23 cellular contexts compared by ENCODE assay signal in the genomic region with DNA sequence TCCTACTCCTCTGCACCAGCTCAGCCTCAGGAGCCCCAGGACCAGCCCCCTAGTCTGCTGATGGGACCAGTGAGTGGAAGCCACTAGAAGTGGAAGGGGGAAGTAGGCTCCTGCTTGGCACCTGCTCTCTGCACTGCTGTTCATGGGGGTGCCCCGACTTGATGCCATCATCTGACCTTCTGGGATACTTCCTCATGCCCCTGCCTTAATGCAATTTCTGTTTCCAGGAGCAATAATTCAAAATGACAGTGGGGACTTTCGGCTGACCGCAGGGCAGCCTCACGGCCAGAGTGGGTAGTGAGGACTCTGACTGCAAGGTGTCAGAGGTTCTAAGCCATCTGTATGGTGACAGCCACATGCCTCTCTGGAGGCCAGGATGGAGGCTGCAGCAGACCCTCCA.
"Had no signal": no experiment of that assay in that cellular context is flagged by ENCODE, and none has a peak within 500 bp of the region (broad histone marks: within the 10 kb centered on the region; RNA-seq: fewer than 3 reads in every experiment).

No MANE protein-coding gene starts in this region.

- ATAC-seq: left colon; left lung; lower lobe of right lung; naive thymus-derived CD8-positive, alpha-beta T cell; right lobe of liver; stimulated activated memory B cell treated with anti-CD40 and anti-IgM and Interleukin-4, amounts not matched to agents 10 μg/mL and 1 μg/mL and 100 μg/mL, for 72 hours; stimulated activated naive CD8-positive, alpha-beta T cell treated with anti-CD3 and anti-CD28 coated beads, Interleukin-15, amount 100 ng/mL, for 72 hours had no signal

- H3K79me2 ChIP-seq: parathyroid adenoma had no signal

- H3K27me3 ChIP-seq: right atrium auricular region, right lobe of liver, tibial nerve, upper lobe of left lung, vagina had no signal

- H3K9me3 ChIP-seq: left lung, lower lobe of right lung, right atrium auricular region, right lobe of liver, tibial nerve, upper lobe of left lung, vagina had no signal

- H3K27ac ChIP-seq: left lung, lower lobe of right lung, parathyroid adenoma, right atrium auricular region, right lobe of liver, tibial nerve, upper lobe of left lung, vagina had no signal

- H3K27ac Mint-ChIP-seq: immature natural killer cell; stimulated activated memory B cell treated with anti-CD40 and anti-IgM and Interleukin-4, amounts not matched to agents 10 μg/mL and 1 μg/mL and 100 μg/mL, for 72 hours; stimulated activated naive CD8-positive, alpha-beta T cell treated with anti-CD3 and anti-CD28 coated beads, Interleukin-15, amount 100 ng/mL, for 72 hours had no signal

- H3K4me1 ChIP-seq: left lung, lower lobe of right lung, parathyroid adenoma, right atrium auricular region, tibial nerve, upper lobe of left lung, vagina had no signal

- H3K9ac ChIP-seq: parathyroid adenoma had no signal

- H3K36me3 ChIP-seq: left lung, lower lobe of right lung, right atrium auricular region, right lobe of liver, tibial nerve, upper lobe of left lung, vagina had no signal

- H3K4me3 ChIP-seq: left lung, lower lobe of right lung, right atrium auricular region, right lobe of liver, smooth muscle cell, tibial nerve, upper lobe of left lung, vagina had no signal

- H3K4me3 Mint-ChIP-seq: immature natural killer cell; naive thymus-derived CD8-positive, alpha-beta T cell; nephron; neural crest cell; stimulated activated memory B cell treated with anti-CD40 and anti-IgM and Interleukin-4, amounts not matched to agents 10 μg/mL and 1 μg/mL and 100 μg/mL, for 72 hours; stimulated activated naive CD8-positive, alpha-beta T cell treated with anti-CD3 and anti-CD28 coated beads, Interleukin-15, amount 100 ng/mL, for 72 hours had no signal

- H3K36me3 Mint-ChIP-seq: immature natural killer cell; naive thymus-derived CD8-positive, alpha-beta T cell; stimulated activated memory B cell treated with anti-CD40 and anti-IgM and Interleukin-4, amounts not matched to agents 10 μg/mL and 1 μg/mL and 100 μg/mL, for 72 hours had no signal

- H3K9me3 Mint-ChIP-seq: immature natural killer cell; naive thymus-derived CD8-positive, alpha-beta T cell; nephron; neural crest cell; stimulated activated memory B cell treated with anti-CD40 and anti-IgM and Interleukin-4, amounts not matched to agents 10 μg/mL and 1 μg/mL and 100 μg/mL, for 72 hours; stimulated activated naive CD8-positive, alpha-beta T cell treated with anti-CD3 and anti-CD28 coated beads, Interleukin-15, amount 100 ng/mL, for 72 hours had no signal

- H3K4me2 ChIP-seq: smooth muscle cell had no signal

- H3K4me1 Mint-ChIP-seq: immature natural killer cell; neural crest cell; stimulated activated memory B cell treated with anti-CD40 and anti-IgM and Interleukin-4, amounts not matched to agents 10 μg/mL and 1 μg/mL and 100 μg/mL, for 72 hours had no signal

- H2AFZ ChIP-seq: parathyroid adenoma had no signal

- DNase-seq: immature natural killer cell; kidney; left colon; left lung; lower lobe of right lung; mammary epithelial cell; naive thymus-derived CD8-positive, alpha-beta T cell; right lobe of liver; stimulated activated CD4-positive, alpha-beta T cell treated with anti-CD3 and anti-CD28 coated beads, Interleukin-1b, Interleukin-23, amount 100 ng/mL, for 48 hours; stimulated activated CD4-positive, alpha-beta T cell treated with anti-CD3 and anti-CD28 coated beads, Interleukin-2, amount 100 ng/mL, for 48 hours; stimulated activated CD4-positive, alpha-beta T cell treated with anti-CD3 and anti-CD28 coated beads, Interleukin-4, amount 100 ng/mL, for 4 hours; stimulated activated CD8-positive, alpha-beta memory T cell treated with anti-CD3 and anti-CD28 coated beads, Interleukin-4, amount 100 ng/mL, for 48 hours; stimulated activated naive CD4-positive, alpha-beta T cell treated with Interleukin-2 at 50 U/mL for 16 hours; stimulated activated naive CD8-positive, alpha-beta T cell treated with anti-CD3 and anti-CD28 coated beads, Interleukin-15, amount 100 ng/mL, for 72 hours; upper lobe of left lung had no signal
